In the genomic region with DNA sequence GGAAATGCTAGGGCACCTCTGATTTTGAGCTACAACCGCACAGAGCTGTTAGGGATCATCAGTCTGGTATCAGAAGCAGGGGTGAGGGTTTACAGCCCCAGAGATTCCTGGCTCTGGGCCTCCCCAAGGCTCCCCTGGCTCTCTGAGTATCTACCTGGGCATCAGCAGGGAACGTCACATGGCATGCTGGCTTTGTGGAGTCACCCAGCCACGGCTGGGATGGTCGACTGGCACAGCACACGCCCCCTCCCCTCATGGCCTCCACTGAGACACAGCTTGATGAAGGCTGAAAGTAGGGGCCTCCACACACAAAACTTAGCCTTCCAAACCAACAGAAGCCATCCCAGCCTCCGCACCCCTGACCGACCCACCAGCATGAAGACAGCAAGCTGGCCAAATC, we compare ENCODE assay signal across 18 cellular contexts. TPM values are rescaled to one million over a fixed set of nuclear protein-coding genes. Genes with fewer than 3 reads are reported as not detected.
DNase-seq lines count a peak whose midpoint lies in the region; ATAC-seq, FAIRE-seq and TF ChIP-seq lines count a peak whose summit lies in the region.
"Had no signal": no experiment of that assay in that cellular context is flagged by ENCODE, and none has a peak within 500 bp of the region (broad histone marks: within the 10 kb centered on the region; RNA-seq: fewer than 3 reads in every experiment).

No MANE protein-coding gene starts in this region.

- FAIRE-seq in astrocyte (lab: Jason Lieb, UNC), result no peak

- peaks cover 15% of the 10 kb centered on the region for H3K79me1 ChIP-seq in mesenchymal stem cell (replicated peaks; ENCODE audit: low read length, poor library complexity, severe bottlenecking)

- H3K9ac ChIP-seq in SK-N-SH, result no peak overlapping the region
- peak overlapping the region; percentile 61 for H3K9ac ChIP-seq in astrocyte (ENCODE audit: low read length)
- H3K9ac ChIP-seq in mesenchymal stem cell (ENCODE audit: low read length), result peak overlapping the region; percentile 82

- H3K4me1 ChIP-seq in SK-N-SH (ENCODE audit: control insufficient read depth in 1 of 2, insufficient read depth in 2 of 2, low read depth in 1 of 2, low read length in 1 of 2), result peaks cover 0 to 25% of the 10 kb centered on the region in 2 experiments; a peak in 3 of 4 replicates
- peaks cover 33% of the 10 kb centered on the region for H3K4me1 ChIP-seq in astrocyte (ENCODE audit: insufficient read depth, low read length)
- peaks cover 18% of the 10 kb centered on the region for H3K4me1 ChIP-seq in mesenchymal stem cell (ENCODE audit: control insufficient read depth, insufficient read depth, low read depth, low read length)
- H3K4me1 ChIP-seq: Caco-2 had no signal

- H3K27me3 ChIP-seq in SK-N-SH (ENCODE audit: insufficient read depth), result no peaks in the 10 kb centered on the region
- H3K27me3 ChIP-seq in astrocyte (ENCODE audit: insufficient read depth, low read length), result no peaks in the 10 kb centered on the region
- no peaks in the 10 kb centered on the region for H3K27me3 ChIP-seq in mesenchymal stem cell (ENCODE audit: control insufficient read depth in 1 of 2, insufficient read depth in 1 of 2, low read length in 2 of 2)
- H3K27me3 ChIP-seq in MG63, result no peaks in the 10 kb centered on the region

- H3K9me3 Mint-ChIP-seq in astrocyte (ENCODE audit: unreplicated experiment) (no peaks in the 10 kb centered on the region), WTC11 (no peaks in the 10 kb centered on the region)
- no peaks in the 10 kb centered on the region for H3K9me3 Mint-ChIP-seq in activated T-helper 17 cell treated with anti-CD3 and anti-CD28 coated beads, Interleukin-2, amount 50 U/mL, for 72 hours
- H3K9me3 Mint-ChIP-seq: CD4-positive, alpha-beta T cell had no signal

- H3K27ac Mint-ChIP-seq in astrocyte (ENCODE audit: unreplicated experiment) (no peak overlapping the region), WTC11 (no peak overlapping the region)
- H3K27ac Mint-ChIP-seq in activated T-helper 17 cell treated with anti-CD3 and anti-CD28 coated beads, Interleukin-2, amount 50 U/mL, for 72 hours, result no peak overlapping the region
- H3K27ac Mint-ChIP-seq: CD4-positive, alpha-beta T cell had no signal

- no peak overlapping the region for H3K4ac ChIP-seq in mesenchymal stem cell (ENCODE audit: low read depth in 1 of 2, low read length in 2 of 2)

- H3K27ac ChIP-seq in SK-N-SH (ENCODE audit: low read depth in 2 of 2, low read length in 1 of 2), result peak overlapping the region in 1 of 2 experiments; percentile 63; a peak in 2 of 4 replicates
- peak overlapping the region; percentile 93 for H3K27ac ChIP-seq in astrocyte (ENCODE audit: low read depth, low read length)
- H3K27ac ChIP-seq in mesenchymal stem cell (ENCODE audit: low read length, poor library complexity, severe bottlenecking), result peak overlapping the region; percentile 9
- H3K27ac ChIP-seq: 22Rv1 had no signal

- H4K8ac ChIP-seq in mesenchymal stem cell (ENCODE audit: low read length), result no peak overlapping the region

- CTCF ChIA-PET in SK-N-SH (lab: Yijun Ruan, JAX), result interaction anchor here (0.6 to 2.1 kb wide), 23 partner anchors 9 to 1077 kb away, joined by 3 to 12 read pairs (median 4); no protein-coding TSS in a partner anchor
- CTCF ChIA-PET in WTC11 (lab: Charles Lee), result interaction anchor here (0.8 to 1.2 kb wide), 2 partner anchors 71 to 398 kb away, joined by 3 to 4 read pairs; no protein-coding TSS in a partner anchor

- no peaks in the 10 kb centered on the region for H3K9me3 ChIP-seq in SK-N-SH
- no peaks in the 10 kb centered on the region for H3K9me3 ChIP-seq in astrocyte (ENCODE audit: insufficient read depth, low read depth, low read length)
- H3K9me3 ChIP-seq in mesenchymal stem cell (ENCODE audit: control insufficient read depth, low read length), result no peaks in the 10 kb centered on the region
- no peaks in the 10 kb centered on the region for H3K9me3 ChIP-seq in MG63
- H3K9me3 ChIP-seq: Caco-2, HAP-1 had no signal

- H3K27me3 Mint-ChIP-seq in astrocyte (ENCODE audit: low read depth, unreplicated experiment) (no peaks in the 10 kb centered on the region), WTC11 (ENCODE audit: low read depth) (no peaks in the 10 kb centered on the region)
- H3K27me3 Mint-ChIP-seq in activated T-helper 17 cell treated with anti-CD3 and anti-CD28 coated beads, Interleukin-2, amount 50 U/mL, for 72 hours, result no peaks in the 10 kb centered on the region
- H3K27me3 Mint-ChIP-seq: CD4-positive, alpha-beta T cell had no signal

- H3K9me2 ChIP-seq in SK-N-SH, result no peaks in the 10 kb centered on the region

- ATAC-seq in SK-N-SH treated with all-trans-retinoic acid at 6 μM for 48 hours (no peak), WTC11 (no peak; the same call in 1 of the 2 replicates), GM19395 (IDR thresholded peaks at IDR 0.05; ENCODE audit: unreplicated experiment) (no peak)
- no peak for ATAC-seq in activated T-helper 17 cell treated with anti-CD3 and anti-CD28 coated beads, Interleukin-2, amount 50 U/mL, for 72 hours (replicated peaks)

- H3K4me3 Mint-ChIP-seq in astrocyte (ENCODE audit: unreplicated experiment) (no peak overlapping the region), WTC11 (no peak overlapping the region)
- H3K4me3 Mint-ChIP-seq in activated T-helper 17 cell treated with anti-CD3 and anti-CD28 coated beads, Interleukin-2, amount 50 U/mL, for 72 hours, result no peak overlapping the region
- H3K4me3 Mint-ChIP-seq: CD4-positive, alpha-beta T cell had no signal

- WGBS in SK-N-SH (ENCODE audit: low lambda C conversion rate), result 91% methylated on average over 7 of the region's 7 CpGs
- 83% methylated on average over 7 of the region's 7 CpGs for WGBS in mesenchymal stem cell

- H2BK15ac ChIP-seq in mesenchymal stem cell (ENCODE audit: low read depth, poor library complexity, severe bottlenecking), result peak overlapping the region; percentile 49

- no peak overlapping the region for H2BK12ac ChIP-seq in mesenchymal stem cell (ENCODE audit: low read length in 2 of 2)

- peaks cover 11% of the 10 kb centered on the region for H3K36me3 Mint-ChIP-seq in astrocyte (ENCODE audit: low read depth, unreplicated experiment)
- peaks cover 8% of the 10 kb centered on the region; the same call in 1 of the 2 replicates for H3K36me3 Mint-ChIP-seq in WTC11
- peaks cover 74% of the 10 kb centered on the region for H3K36me3 Mint-ChIP-seq in activated T-helper 17 cell treated with anti-CD3 and anti-CD28 coated beads, Interleukin-2, amount 50 U/mL, for 72 hours (ENCODE audit: low read depth)

- no peak overlapping the region for H2BK120ac ChIP-seq in mesenchymal stem cell (ENCODE audit: low read depth, low read length)

- TF ChIP-seq EP300 in SK-N-SH (IDR thresholded peaks at IDR 0.05; ENCODE audit: borderline replicate concordance in 1 of 2, low read depth in 1 of 2, low read length in 1 of 2), result no peak

- H4K20me1 ChIP-seq in SK-N-SH (ENCODE audit: insufficient read depth), result no peaks in the 10 kb centered on the region
- no peaks in the 10 kb centered on the region for H4K20me1 ChIP-seq in astrocyte (ENCODE audit: insufficient read depth, low read length)

- DNase-seq in SK-N-SH, result no peak
- no peak for DNase-seq in astrocyte (ENCODE audit: low read depth)
- no peak for DNase-seq in mesenchymal stem cell
- DNase-seq in MG63, result no peak
- DNase-seq in WTC11 (ENCODE audit: low spot score), result no peak
- DNase-seq: CD4-positive, alpha-beta T cell; DMS153; GDM1; NCI-H1105; NCI-H748 treated with DMSO at 0.1 percent for 48 hours; NK-92 treated with Interleukin-12 subunit alpha and Interleukin-12 subunit beta, amount 100 ng/mL, for 24 hours; Right ventricle myocardium superior had no signal

- H2AK5ac ChIP-seq in mesenchymal stem cell (ENCODE audit: low read length, severe bottlenecking), result peak overlapping the region; percentile 65

- H3K4me2 ChIP-seq in SK-N-SH, result peak overlapping the region; percentile 46
- H3K4me2 ChIP-seq in astrocyte (ENCODE audit: low read length), result peak overlapping the region; percentile 60
- H3K4me2 ChIP-seq in mesenchymal stem cell (ENCODE audit: low read length, poor library complexity, severe bottlenecking), result no peak overlapping the region

- H3F3A ChIP-seq in SK-N-SH (replicated peaks; ENCODE audit: insufficient read depth), result peaks cover 4% of the 10 kb centered on the region

- no peak overlapping the region for H3K14ac ChIP-seq in mesenchymal stem cell (ENCODE audit: low read length in 2 of 2)

- peak overlapping the region; percentile 31 for H4K91ac ChIP-seq in mesenchymal stem cell (ENCODE audit: low read length)

- H3K36me3 ChIP-seq in SK-N-SH (replicated peaks in 1 of 2; ENCODE audit: control insufficient read depth in 1 of 2, insufficient read depth in 2 of 2, low read length in 1 of 2) (peaks cover 8 to 25% of the 10 kb centered on the region in 2 experiments), astrocyte (ENCODE audit: insufficient read depth, low read length) (no peaks in the 10 kb centered on the region), mesenchymal stem cell (ENCODE audit: control insufficient read depth in 1 of 2, insufficient read depth in 2 of 2, low read depth in 1 of 2, low read length in 2 of 2) (peaks cover 8 to 11% of the 10 kb centered on the region in 2 experiments), MG63 (peaks cover 30% of the 10 kb centered on the region)

- H2BK5ac ChIP-seq in mesenchymal stem cell (ENCODE audit: low read depth, low read length, poor library complexity, severe bottlenecking), result no peak overlapping the region

- H3K4me3 ChIP-seq in SK-N-SH (ENCODE audit: low read depth in 2 of 2, low read length in 1 of 2) (no peak overlapping the region), astrocyte (ENCODE audit: insufficient read depth, low read depth, low read length) (no peak overlapping the region), mesenchymal stem cell (ENCODE audit: insufficient read depth in 1 of 2, low read depth in 1 of 2, low read length in 2 of 2) (no peak overlapping the region), MG63 (no peak overlapping the region)
- H3K4me3 ChIP-seq: HAP-1 had no signal

- 0 out of 2 replicates have a peak overlapping the region, but pooled peaks have one; percentile 67 for H2AFZ ChIP-seq in SK-N-SH (ENCODE audit: low read depth)
- H2AFZ ChIP-seq in astrocyte (ENCODE audit: low read depth, low read length), result peak overlapping the region; percentile 11
- no peak overlapping the region for H2AFZ ChIP-seq in mesenchymal stem cell (ENCODE audit: low read depth, low read length)

- no peak for TF ChIP-seq CTCF in SK-N-SH (IDR thresholded peaks at IDR 0.05)
- no peak for TF ChIP-seq CTCF in astrocyte (IDR thresholded peaks at IDR 0.05; ENCODE audit: insufficient read depth, low read depth, low read length)
- TF ChIP-seq CTCF in WTC11 (IDR thresholded peaks at IDR 0.05), result no peak

- no peak for TF ChIP-seq RAD21 in SK-N-SH (IDR thresholded peaks at IDR 0.05; ENCODE audit: low read length)

- H3K23ac ChIP-seq in mesenchymal stem cell (ENCODE audit: low read length in 2 of 2), result no peak overlapping the region

- no peak overlapping the region for H3K18ac ChIP-seq in mesenchymal stem cell (ENCODE audit: low read depth in 1 of 2, low read length in 2 of 2)

- H3K79me2 ChIP-seq in SK-N-SH (ENCODE audit: insufficient read depth) (no peaks in the 10 kb centered on the region), astrocyte (ENCODE audit: insufficient read depth, low read length) (peaks cover 5% of the 10 kb centered on the region)

- POLR2A ChIA-PET in SK-N-SH (lab: Yijun Ruan, JAX), result no interaction called here
- POLR2A ChIA-PET in WTC11 (lab: Charles Lee), result no interaction called here

- H3K4me1 Mint-ChIP-seq in astrocyte (ENCODE audit: low read depth, unreplicated experiment), result peaks cover 17% of the 10 kb centered on the region
- H3K4me1 Mint-ChIP-seq in WTC11, result peaks cover 6% of the 10 kb centered on the region; the same call in 1 of the 2 replicates
- peaks cover 6% of the 10 kb centered on the region for H3K4me1 Mint-ChIP-seq in activated T-helper 17 cell treated with anti-CD3 and anti-CD28 coated beads, Interleukin-2, amount 50 U/mL, for 72 hours

RNA-seq across cellular contexts. Expression of a gene that starts 16.7 kb away (rescaled TPM):
- polyA plus RNA-seq in SK-N-SH (2012; rRNA removed), result 16.6 and 31.9 TPM in 2 replicates
- 27.1 and 31.5 TPM in 2 replicates for polyA plus RNA-seq in SK-N-SH (2012; cell fraction: cytosol; rRNA removed)
- 13.9 and 14.7 TPM in 2 replicates for polyA plus RNA-seq in SK-N-SH (2012; cell fraction: nucleus; rRNA removed)
- total RNA-seq in astrocyte, result 13.8 and 15.3 TPM in 2 replicates
- 14.0 TPM for polyA plus RNA-seq in mesenchymal stem cell (2013, experiment 1 of 2)
- polyA plus RNA-seq in mesenchymal stem cell (2013, experiment 2 of 2), result 14.3 TPM
- total RNA-seq in MG63 (2014; rRNA removed; shearing (Covaris generic); ENCODE audit: low replicate concordance), result 29.8 and 44.9 TPM in 2 replicates
- 10.3 to 15.7 TPM (median 11.8 TPM) in 3 replicates for total RNA-seq in WTC11 (2021)
- 10 to 100 TPM; 12.9 to 24.9 TPM for total RNA-seq in activated T-helper 17 cell treated with anti-CD3 and anti-CD28 coated beads, Interleukin-2, amount 50 U/mL, for 72 hours

RNA-seq across cellular contexts. Expression of a gene that starts 17.1 kb away (rescaled TPM):
- 378 and 472 TPM in 2 replicates for polyA plus RNA-seq in SK-N-SH (2012; rRNA removed)
- polyA plus RNA-seq in SK-N-SH (2012; cell fraction: cytosol; rRNA removed), result 485 and 492 TPM in 2 replicates
- polyA plus RNA-seq in SK-N-SH (2012; cell fraction: nucleus; rRNA removed), result 288 and 386 TPM in 2 replicates
- total RNA-seq in astrocyte, result 240 and 276 TPM in 2 replicates
- 121 TPM for polyA plus RNA-seq in mesenchymal stem cell (2013, experiment 1 of 2)
- 123 TPM for polyA plus RNA-seq in mesenchymal stem cell (2013, experiment 2 of 2)
- total RNA-seq in MG63 (2014; rRNA removed; shearing (Covaris generic); ENCODE audit: low replicate concordance), result 976 and 1,634 TPM in 2 replicates
- 481 to 548 TPM (median 496 TPM) in 3 replicates for total RNA-seq in WTC11 (2021)
- 100 to 1,000 TPM; 188 to 476 TPM for total RNA-seq in activated T-helper 17 cell treated with anti-CD3 and anti-CD28 coated beads, Interleukin-2, amount 50 U/mL, for 72 hours
